ENCODE assay signal across 18 cellular contexts in genomic region chr12:44497044-44497443, GRCh38.
A peak's percentile ranks its signal among the peaks of the same experiment; 100 is the strongest.
DNase-seq lines count a peak whose midpoint lies in the region; TF ChIP-seq lines count a peak whose summit lies in the region.
"Had no signal": no experiment of that assay in that cellular context is flagged by ENCODE, and none has a peak within 500 bp of the region (broad histone marks: within the 10 kb centered on the region; RNA-seq: fewer than 3 reads in every experiment).

No MANE protein-coding gene starts in this region.

- H3K4me3 ChIP-seq in MM.1S (ENCODE audit: low read length) = no peak overlapping the region
- no peak overlapping the region for H3K4me3 ChIP-seq in WERI-Rb-1 (ENCODE audit: low read depth, low read length)
- no peak overlapping the region for H3K4me3 ChIP-seq in HAP-1
- H3K4me3 ChIP-seq: GM23248, K562, thoracic aorta had no signal

- TF ChIP-seq CTCF in GM12874 (IDR thresholded peaks at IDR 0.05; ENCODE audit: insufficient read depth, low read depth, low read length) (0 out of 2 replicates have a peak, but pooled peaks have one; percentile 15), MM.1S (IDR thresholded peaks at IDR 0.05; ENCODE audit: low read length) (peak; percentile 14; the same call in 1 of the 2 replicates), WERI-Rb-1 (IDR thresholded peaks at IDR 0.05; ENCODE audit: low read depth, low read length) (peak; percentile 18; the same call in 1 of the 2 replicates), neural crest cell (conservative IDR thresholded peaks at IDR 0.05) (peak; percentile 17)

- H3K27ac ChIP-seq in MM.1S (ENCODE audit: low read length) (no peak overlapping the region), WERI-Rb-1 (no peak overlapping the region)
- H3K27ac ChIP-seq: GM23248, HL-60, thoracic aorta had no signal

- H3K9ac ChIP-seq in MM.1S (ENCODE audit: low read length) = no peak overlapping the region
- H3K9ac ChIP-seq: GM23248 had no signal

- H3K79me2 ChIP-seq in MM.1S (ENCODE audit: low read length) = no peaks in the 10 kb centered on the region

- H3K4me1 Mint-ChIP-seq in neural crest cell = no peaks in the 10 kb centered on the region
- H3K4me1 Mint-ChIP-seq: B cell, nephron had no signal

- H3K4me3 Mint-ChIP-seq in neural crest cell = no peak overlapping the region
- H3K4me3 Mint-ChIP-seq: activated CD4-positive, alpha-beta memory T cell treated with anti-CD3 and anti-CD28 coated beads for 36 hours; activated T-cell treated with anti-CD3 and anti-CD28 coated beads, Interleukin-2, amount 50 U/mL, for 4 hours; B cell; nephron had no signal

- H3K9me3 ChIP-seq in MM.1S (replicated peaks; ENCODE audit: insufficient read depth, low read length) = no peaks in the 10 kb centered on the region
- H3K9me3 ChIP-seq in WERI-Rb-1 (ENCODE audit: severe bottlenecking) = no peaks in the 10 kb centered on the region
- H3K9me3 ChIP-seq in HAP-1 = no peaks in the 10 kb centered on the region
- H3K9me3 ChIP-seq: thoracic aorta had no signal

- no peak overlapping the region for H3K27ac Mint-ChIP-seq in neural crest cell (ENCODE audit: unreplicated experiment)
- H3K27ac Mint-ChIP-seq: activated CD4-positive, alpha-beta memory T cell treated with anti-CD3 and anti-CD28 coated beads for 36 hours; activated naive CD4-positive, alpha-beta T cell treated with anti-CD3 and anti-CD28 coated beads, Interleukin-2, amount 50 U/mL, for 72 hours; B cell had no signal

- no peaks in the 10 kb centered on the region for H3K27me3 Mint-ChIP-seq in neural crest cell (ENCODE audit: low read depth)

- peaks cover 4% of the 10 kb centered on the region for H3K36me3 Mint-ChIP-seq in neural crest cell (ENCODE audit: low read depth)

- H3K27me3 ChIP-seq in MM.1S (replicated peaks; ENCODE audit: insufficient read depth, low read length) = no peaks in the 10 kb centered on the region
- no peaks in the 10 kb centered on the region for H3K27me3 ChIP-seq in WERI-Rb-1 (ENCODE audit: insufficient read depth, low read depth, severe bottlenecking)
- no peaks in the 10 kb centered on the region for H3K27me3 ChIP-seq in HAP-1 (ENCODE audit: low read depth)

- peaks cover 8% of the 10 kb centered on the region for H3K9me3 Mint-ChIP-seq in neural crest cell
- H3K9me3 Mint-ChIP-seq: activated T-cell treated with anti-CD3 and anti-CD28 coated beads, Interleukin-2, amount 50 U/mL, for 4 hours had no signal

- H3K4me1 ChIP-seq in MM.1S (ENCODE audit: low read length) (no peaks in the 10 kb centered on the region), HAP-1 (no peaks in the 10 kb centered on the region; the same call in 1 of the 2 replicates)

- H3K9me2 ChIP-seq in MM.1S (replicated peaks; ENCODE audit: insufficient read depth, low read length) = no peaks in the 10 kb centered on the region

- in situ Hi-C loops in HAP-1 (cut with MboI; ENCODE audit: low sequenced_read_pairs) = no loop called here

- H3K4me2 ChIP-seq in MM.1S (ENCODE audit: low read depth, low read length) = no peak overlapping the region

- no peak for DNase-seq in MM.1S
- no peak for DNase-seq in WERI-Rb-1
- DNase-seq in neural crest cell (ENCODE audit: low read depth, low spot score) = no peak
- DNase-seq in COR-L47 (lab: John Stamatoyannopoulos, UW) = no peak
- DNase-seq in NCI-H2171 (lab: John Stamatoyannopoulos, UW) = no peak
- DNase-seq in HAP-1 (ENCODE audit: low spot score in 2 of 2) = no peak
- DNase-seq: activated CD4-positive, alpha-beta memory T cell treated with anti-CD3 and anti-CD28 coated beads for 36 hours; activated T-cell treated with anti-CD3 and anti-CD28 coated beads, Interleukin-2, amount 50 U/mL, for 4 hours; GDM1; GM23248; stimulated activated CD4-positive, alpha-beta T cell treated with anti-CD3 and anti-CD28 coated beads, Interleukin-12 subunit alpha, Interleukin-12 subunit beta, amount 100 ng/mL, for 4 hours had no signal

- no peaks in the 10 kb centered on the region for H3K36me3 ChIP-seq in MM.1S (replicated peaks; ENCODE audit: insufficient read depth, low read length)
- H3K36me3 ChIP-seq in WERI-Rb-1 = no peaks in the 10 kb centered on the region
- no peaks in the 10 kb centered on the region for H3K36me3 ChIP-seq in HAP-1 (replicated peaks)
- H3K36me3 ChIP-seq: thoracic aorta had no signal

- H2AFZ ChIP-seq in MM.1S (ENCODE audit: low read length) = no peak overlapping the region
- H2AFZ ChIP-seq: GM23248 had no signal

- no peaks in the 10 kb centered on the region for H3F3A ChIP-seq in MM.1S (ENCODE audit: insufficient read depth, low read length)

- no peaks in the 10 kb centered on the region for H4K20me1 ChIP-seq in MM.1S (ENCODE audit: insufficient read depth, low read length)
